ENCODE assay signal across 8 cellular contexts in the genomic region with DNA sequence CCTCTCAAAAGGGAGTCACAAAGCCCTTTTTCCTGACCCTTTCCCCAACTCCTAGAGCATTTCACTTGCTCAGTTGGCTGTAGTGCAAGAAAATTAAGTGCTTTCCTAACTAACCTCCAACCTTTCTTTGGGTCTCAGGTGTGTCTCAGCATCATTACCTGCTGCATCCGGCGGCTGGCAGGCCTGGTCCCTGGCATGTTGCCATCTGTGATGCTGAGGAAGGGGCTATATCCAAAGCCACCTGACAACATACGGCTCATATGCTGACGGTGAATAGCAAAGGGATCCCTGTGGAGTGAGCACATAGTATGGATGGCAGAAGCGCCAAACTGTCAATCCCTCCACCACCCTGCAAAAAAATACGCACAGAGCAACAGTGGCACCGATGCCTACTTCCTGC. TPM values are rescaled to one million over a fixed set of nuclear protein-coding genes. Genes with fewer than 3 reads are reported as not detected.
DNase-seq lines count a peak whose midpoint lies in the region; ATAC-seq and TF ChIP-seq lines count a peak whose summit lies in the region.

No MANE protein-coding gene starts in this region.

- in situ Hi-C loops in astrocyte of the spinal cord (cut with HindIII; ENCODE audit: low sequenced_read_pairs), result no loop called here

- H3K9me3 ChIP-seq in cardiac muscle cell (ENCODE audit: low read depth), result no peaks in the 10 kb centered on the region
- no peaks in the 10 kb centered on the region for H3K9me3 ChIP-seq in lower lobe of right lung
- no peaks in the 10 kb centered on the region for H3K9me3 ChIP-seq in upper lobe of right lung

- intact Hi-C loops in Right ventricle myocardium superior (cut with DNase I), result loop anchor here (2.0 to 5.0 kb wide), 2 partner anchors 27 to 76 kb away; a partner anchor contains a TSS
- intact Hi-C loops in lower lobe of right lung (cut with DNase I), result no loop called here
- intact Hi-C loops in upper lobe of right lung (cut with DNase I), result no loop called here

- H3K4me1 ChIP-seq in cardiac muscle cell (ENCODE audit: low read depth) (peaks cover 9% of the 10 kb centered on the region), lower lobe of right lung (peaks cover 21% of the 10 kb centered on the region), upper lobe of right lung (peaks cover 14% of the 10 kb centered on the region)

- peaks cover 48% of the 10 kb centered on the region for H3K36me3 ChIP-seq in cardiac muscle cell
- peaks cover 52% of the 10 kb centered on the region for H3K36me3 ChIP-seq in lower lobe of right lung
- H3K36me3 ChIP-seq in upper lobe of right lung, result peaks cover 52% of the 10 kb centered on the region

- peak overlapping the region; percentile 68 for H3K4me3 ChIP-seq in cardiac muscle cell
- peak overlapping the region; percentile 88 for H3K4me3 ChIP-seq in astrocyte of the spinal cord (ENCODE audit: low read depth, low read length)
- H3K4me3 ChIP-seq in lower lobe of right lung, result peak overlapping the region; percentile 97
- no peak overlapping the region for H3K4me3 ChIP-seq in upper lobe of right lung

- no peak for DNase-seq in cardiac muscle cell (ENCODE audit: low read depth in 1 of 2, low spot score in 1 of 2)
- DNase-seq in Right ventricle myocardium superior, result no peak
- DNase-seq in astrocyte of the spinal cord (ENCODE audit: low read depth, low spot score), result no peak
- no peak for DNase-seq in lower lobe of right lung
- no peak for DNase-seq in upper lobe of right lung
- DNase-seq in germinal center (ENCODE audit: low spot score), result no peak
- DNase-seq in KG1 (lab: John Stamatoyannopoulos, UW), result no peak
- no peak for DNase-seq in mucosa of gallbladder (ENCODE audit: low spot score)

- ATAC-seq in Right ventricle myocardium superior (ENCODE audit: poor library complexity) (no peak), lower lobe of right lung (no peak), upper lobe of right lung (no peak)

- TF ChIP-seq CTCF in cardiac muscle cell (IDR thresholded peaks at IDR 0.05; ENCODE audit: low read depth, low read length) (no peak), astrocyte of the spinal cord (IDR thresholded peaks at IDR 0.05; ENCODE audit: low read depth, low read length) (no peak), lower lobe of right lung (IDR thresholded peaks at IDR 0.05) (no peak), upper lobe of right lung (IDR thresholded peaks at IDR 0.05) (no peak)

- H3K27ac ChIP-seq in cardiac muscle cell (peak overlapping the region; percentile 97), lower lobe of right lung (peak overlapping the region; percentile 96), upper lobe of right lung (peak overlapping the region; percentile 93)

- H3K27me3 ChIP-seq in cardiac muscle cell (no peaks in the 10 kb centered on the region), lower lobe of right lung (ENCODE audit: low read depth) (no peaks in the 10 kb centered on the region), upper lobe of right lung (no peaks in the 10 kb centered on the region)

RNA-seq across cellular contexts. Expression of a gene that starts 1.2 kb away (rescaled TPM):
- total RNA-seq in cardiac muscle cell (342 and 449 TPM in 2 replicates), Right ventricle myocardium superior (153 TPM), lower lobe of right lung (108 TPM), upper lobe of right lung (118 TPM), mucosa of gallbladder (175 TPM)
- polyA plus RNA-seq in cardiac muscle cell, result 575 and 592 TPM in 2 replicates

RNA-seq across cellular contexts. Expression of a gene that starts 14.4 kb away (rescaled TPM):
- total RNA-seq in cardiac muscle cell, result 194 and 290 TPM in 2 replicates
- 426 and 467 TPM in 2 replicates for polyA plus RNA-seq in cardiac muscle cell
- 108 TPM for total RNA-seq in Right ventricle myocardium superior
- total RNA-seq in lower lobe of right lung, result 267 TPM
- 323 TPM for total RNA-seq in upper lobe of right lung
- 293 TPM for total RNA-seq in mucosa of gallbladder

RNA-seq across cellular contexts. Expression of a gene that starts 20.6 kb away (rescaled TPM):
- total RNA-seq in cardiac muscle cell (0.15 TPM in 1 of 2 replicates, not detected in the other), Right ventricle myocardium superior (0.22 TPM), lower lobe of right lung (2.1 TPM), upper lobe of right lung (1.5 TPM), mucosa of gallbladder (1.4 TPM)
- polyA plus RNA-seq in cardiac muscle cell, result 0.34 TPM in 1 of 2 replicates, not detected in the other

RNA-seq across cellular contexts. Expression of a gene that starts 27.9 kb away (rescaled TPM):
- total RNA-seq in cardiac muscle cell (71.0 and 82.1 TPM in 2 replicates), Right ventricle myocardium superior (70.4 TPM), lower lobe of right lung (55.1 TPM), upper lobe of right lung (57.9 TPM), mucosa of gallbladder (61.4 TPM)
- 97.7 and 108 TPM in 2 replicates for polyA plus RNA-seq in cardiac muscle cell

RNA-seq across cellular contexts. Expression of a gene that starts 37.6 kb away (rescaled TPM):
- total RNA-seq in cardiac muscle cell, result 3.1 and 3.3 TPM in 2 replicates
- polyA plus RNA-seq in cardiac muscle cell, result 5.2 and 5.9 TPM in 2 replicates
- 10.4 TPM for total RNA-seq in Right ventricle myocardium superior
- 80.3 TPM for total RNA-seq in lower lobe of right lung
- 67.6 TPM for total RNA-seq in upper lobe of right lung
- 32.1 TPM for total RNA-seq in mucosa of gallbladder
